ENCODE assay signal across 8 cellular contexts in the genomic region with DNA sequence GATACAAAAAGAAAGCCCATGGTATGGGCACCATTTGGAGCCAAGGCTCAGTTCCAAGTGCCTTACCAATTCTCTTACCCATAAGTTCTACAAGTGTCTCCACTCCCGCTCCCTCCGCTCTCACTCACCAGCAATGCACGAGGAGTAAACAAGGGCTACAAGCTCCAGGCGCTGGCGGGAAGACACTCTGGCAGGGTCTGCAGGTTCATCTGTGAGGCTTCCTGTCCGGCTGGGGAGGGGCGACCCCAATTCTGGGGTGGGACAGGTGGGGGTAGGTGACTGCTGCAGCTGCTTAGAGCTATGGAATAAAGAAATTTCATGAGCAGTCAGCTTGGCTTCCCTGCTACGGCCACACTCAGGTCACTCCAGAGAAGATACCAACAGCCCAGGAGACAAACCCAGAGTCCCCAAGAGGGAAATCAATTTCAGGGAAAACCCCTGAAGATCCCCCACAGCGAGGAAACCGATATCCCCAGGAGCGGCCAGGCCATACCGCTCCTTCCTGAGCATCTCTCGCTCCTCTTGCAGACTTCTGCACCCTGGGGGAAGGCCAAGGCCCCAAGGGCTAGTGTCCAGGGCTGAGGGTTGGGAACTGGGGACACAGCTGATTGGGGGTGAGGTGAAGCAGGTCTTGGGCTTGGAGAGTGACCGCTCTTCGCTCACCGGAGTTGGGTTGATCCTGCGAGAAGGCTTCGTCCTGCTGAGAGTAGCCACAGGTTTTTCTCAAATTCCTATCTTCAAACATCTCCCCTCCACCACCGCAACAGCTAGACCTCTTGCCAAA. TPM values are rescaled to one million over a fixed set of nuclear protein-coding genes. Genes with fewer than 3 reads are reported as not detected.
DNase-seq lines count a peak whose midpoint lies in the region; ATAC-seq, FAIRE-seq and TF ChIP-seq lines count a peak whose summit lies in the region.

No MANE protein-coding gene starts in this region.

- no peak for TF ChIP-seq POLR2A in endothelial cell of umbilical vein (IDR thresholded peaks at IDR 0.05; ENCODE audit: low read depth, low read length)

- peaks cover 37% of the 10 kb centered on the region for H3K36me3 Mint-ChIP-seq in CD8-positive, alpha-beta T cell

- H3K9ac ChIP-seq in OCI-LY3 (ENCODE audit: low read length) (peak overlapping the region; percentile 86), endothelial cell of umbilical vein (replicated peaks; ENCODE audit: extremely low read depth, insufficient read depth, low read length) (peak overlapping the region; percentile 73)

- no peak overlapping the region for H3K27ac ChIP-seq in CD8-positive, alpha-beta T cell (ENCODE audit: low read depth, low read length)
- H3K27ac ChIP-seq in OCI-LY3 (ENCODE audit: low read length) (no peak overlapping the region), endothelial cell of umbilical vein (ENCODE audit: insufficient read depth, low read depth, low read length) (no peak overlapping the region), neutrophil (no peak overlapping the region)

- peak overlapping the region; percentile 32 for H3K27ac Mint-ChIP-seq in CD8-positive, alpha-beta T cell

- POLR2A ChIA-PET in CD8-positive, alpha-beta T cell (lab: Charles Lee): no interaction called here
- POLR2A ChIA-PET in endothelial cell of umbilical vein (lab: Charles Lee): no interaction called here

- peaks cover 4% of the 10 kb centered on the region; the same call in 1 of the 2 replicates for H4K20me1 ChIP-seq in OCI-LY3 (ENCODE audit: insufficient read depth, low read length)
- no peaks in the 10 kb centered on the region for H4K20me1 ChIP-seq in endothelial cell of umbilical vein (replicated peaks; ENCODE audit: control insufficient read depth, extremely low read depth, insufficient read depth, low read length)

- intact Hi-C loops in CD8-positive, alpha-beta T cell (cut with DNase I, micrococcal nuclease): loop anchor here (2.0 to 10.0 kb wide), 7 partner anchors 158 to 531 kb away; partner anchors contain the start of genes GANC (in 2 of the 2), STARD9 (in 2 of the 2), TMEM87A (in 2 of the 2) and ZNF106 (in 2 of the 2)
- intact Hi-C loops in endothelial cell of umbilical vein (cut with micrococcal nuclease): loop anchor here (1.0 kb wide), 1 partner anchor 191 kb away; no protein-coding TSS in a partner anchor
- intact Hi-C loops in posterior vena cava (cut with DNase I): loop anchor here in 1 of 2 donors (10.0 kb wide), 1 partner anchor 189 kb away; the partner anchor contains the start of gene TTBK2

- dilution Hi-C loops in endothelial cell of umbilical vein (cut with MboI; ENCODE audit: extremely low pct_ligation_motif_present, low sequenced_read_pairs): no loop called here

- no peak for DNase-seq in CD8-positive, alpha-beta T cell
- DNase-seq in endothelial cell of umbilical vein (ENCODE audit: low read depth, low spot score) (no peak), RPMI8226 (no peak), posterior vena cava (ENCODE audit: low spot score) (no peak)

- no peaks in the 10 kb centered on the region for H3K27me3 ChIP-seq in CD8-positive, alpha-beta T cell (ENCODE audit: insufficient read depth, low read length)
- H3K27me3 ChIP-seq in OCI-LY3 (ENCODE audit: low read depth, low read length) (no peaks in the 10 kb centered on the region), endothelial cell of umbilical vein (ENCODE audit: control insufficient read depth in 2 of 2, insufficient read depth in 2 of 2, low read length in 2 of 2) (no peaks in the 10 kb centered on the region), neutrophil (no peaks in the 10 kb centered on the region)

- H3K36me3 ChIP-seq in CD8-positive, alpha-beta T cell (ENCODE audit: insufficient read depth, low read length): peaks cover 30% of the 10 kb centered on the region
- H3K36me3 ChIP-seq in OCI-LY3 (replicated peaks; ENCODE audit: low read depth, low read length) (peaks cover 33% of the 10 kb centered on the region), endothelial cell of umbilical vein (ENCODE audit: control insufficient read depth in 2 of 2, extremely low read depth in 1 of 2, insufficient read depth in 2 of 2, low read length in 2 of 2) (peaks cover 10 to 28% of the 10 kb centered on the region in 2 experiments), neutrophil (peaks cover 38% of the 10 kb centered on the region)

- H2AFZ ChIP-seq in OCI-LY3 (ENCODE audit: low read depth, low read length) (no peak overlapping the region), endothelial cell of umbilical vein (ENCODE audit: low read depth, low read length) (no peak overlapping the region)

- no peaks in the 10 kb centered on the region for H3K9me3 Mint-ChIP-seq in CD8-positive, alpha-beta T cell

- H3K9me3 ChIP-seq in CD8-positive, alpha-beta T cell (ENCODE audit: low read length): no peaks in the 10 kb centered on the region
- H3K9me3 ChIP-seq in OCI-LY3 (ENCODE audit: insufficient read depth, low read length) (no peaks in the 10 kb centered on the region), endothelial cell of umbilical vein (replicated peaks; ENCODE audit: control insufficient read depth, insufficient read depth, low read length) (no peaks in the 10 kb centered on the region), neutrophil (no peaks in the 10 kb centered on the region)

- peak overlapping the region; percentile 93 for H3K4me2 ChIP-seq in OCI-LY3 (ENCODE audit: low read length)
- peak overlapping the region; percentile 83 for H3K4me2 ChIP-seq in endothelial cell of umbilical vein (ENCODE audit: insufficient read depth, low read length)

- H3K27me3 Mint-ChIP-seq in CD8-positive, alpha-beta T cell (ENCODE audit: low read depth): no peaks in the 10 kb centered on the region

- H3K4me1 Mint-ChIP-seq in CD8-positive, alpha-beta T cell (ENCODE audit: low read depth): peaks cover 22% of the 10 kb centered on the region

- no peaks in the 10 kb centered on the region for H3K9me1 ChIP-seq in endothelial cell of umbilical vein (replicated peaks; ENCODE audit: control insufficient read depth, extremely low read depth, insufficient read depth, low read length)

- H3K79me2 ChIP-seq in OCI-LY3 (ENCODE audit: low read length) (peaks cover 18% of the 10 kb centered on the region), endothelial cell of umbilical vein (ENCODE audit: control insufficient read depth, insufficient read depth, low read length) (peaks cover 9% of the 10 kb centered on the region)

- CTCF ChIA-PET in CD8-positive, alpha-beta T cell (lab: Charles Lee): interaction anchor here (4.4 kb wide), 1 partner anchor 191 kb away, joined by 16 read pairs; no protein-coding TSS in a partner anchor
- CTCF ChIA-PET in endothelial cell of umbilical vein (lab: Charles Lee): interaction anchor here (0.8 to 5.5 kb wide), 2 partner anchors 32 to 192 kb away, joined by 3 to 67 read pairs; no protein-coding TSS in a partner anchor

- FAIRE-seq in endothelial cell of umbilical vein (lab: Jason Lieb, UNC): no peak

- peak overlapping the region; percentile 78 for H3K4me3 ChIP-seq in CD8-positive, alpha-beta T cell (ENCODE audit: low read depth, low read length)
- H3K4me3 ChIP-seq in OCI-LY3 (ENCODE audit: low read length): peak overlapping the region; percentile 95
- peak overlapping the region; percentile 47 to 98 (median 71) for H3K4me3 ChIP-seq in endothelial cell of umbilical vein (replicated peaks in 1 of 3; ENCODE audit: insufficient read depth in 1 of 3, low read depth in 1 of 3, low read length in 3 of 3)
- H3K4me3 ChIP-seq in neutrophil (ENCODE audit: low read depth in 1 of 2, low read length in 1 of 2): peak overlapping the region; percentile 77 to 92

- no peak for ATAC-seq in CD8-positive, alpha-beta T cell
- ATAC-seq in HG02588 (IDR thresholded peaks at IDR 0.05; ENCODE audit: unreplicated experiment) (no peak), GM18870 (IDR thresholded peaks at IDR 0.05; ENCODE audit: unreplicated experiment) (no peak)

- no peak for TF ChIP-seq CTCF in CD8-positive, alpha-beta T cell (IDR thresholded peaks at IDR 0.05)
- TF ChIP-seq CTCF in OCI-LY3 (IDR thresholded peaks at IDR 0.05; ENCODE audit: low read depth, low read length) (no peak), endothelial cell of umbilical vein (IDR thresholded peaks at IDR 0.05; ENCODE audit: extremely low read depth in 1 of 2, insufficient read depth in 1 of 2, low read depth in 1 of 2, low read length in 2 of 2) (no peak), neutrophil (IDR thresholded peaks at IDR 0.05) (no peak)

- peak overlapping the region; percentile 79 for H3K4me3 Mint-ChIP-seq in CD8-positive, alpha-beta T cell

- BruUV-seq in endothelial cell of umbilical vein (replicated peaks; lab: Mats Ljungman, UMichigan): TSS peak; percentile 26

- H3K4me1 ChIP-seq in CD8-positive, alpha-beta T cell (ENCODE audit: insufficient read depth, low read length): peaks cover 14% of the 10 kb centered on the region
- H3K4me1 ChIP-seq in OCI-LY3 (ENCODE audit: low read length): peaks cover 27% of the 10 kb centered on the region
- peaks cover 11% of the 10 kb centered on the region for H3K4me1 ChIP-seq in endothelial cell of umbilical vein (ENCODE audit: control insufficient read depth, extremely low read depth, insufficient read depth, low read length)
- H3K4me1 ChIP-seq in neutrophil (ENCODE audit: control insufficient read depth in 1 of 2, insufficient read depth in 1 of 2, low read depth in 1 of 2, low read length in 1 of 2): peaks cover 13 to 14% of the 10 kb centered on the region in 2 experiments

TF ChIP-seq in endothelial cell of umbilical vein, 7 proteins besides CTCF, POLR2A, EP300 and RAD21:
- no peak for TF ChIP-seq EZH2 (IDR thresholded peaks at IDR 0.05; ENCODE audit: borderline replicate concordance, low read depth, low read length, severe bottlenecking)
- no peak for TF ChIP-seq JUN (IDR thresholded peaks at IDR 0.05; ENCODE audit: borderline replicate concordance, insufficient read depth, insufficient read length, low read depth)
- TF ChIP-seq MYC (IDR thresholded peaks at IDR 0.05; ENCODE audit: low read depth, low read length): no peak
TF ChIP-seq in endothelial cell of umbilical vein: peak in this region for 0.

RNA-seq across cellular contexts. Expression of gene CDAN1, which starts 1.4 kb away (rescaled TPM):
- total RNA-seq in CD8-positive, alpha-beta T cell: 10 to 100 TPM; 23.9 to 24.0 TPM
- total RNA-seq in endothelial cell of umbilical vein (23.4 and 25.9 TPM in 2 replicates), posterior vena cava (10 to 100 TPM in 1 of 2 donors, 1 to 10 TPM in 1; 7.2 to 10.3 TPM)
- 6.5 and 7.2 TPM in 2 replicates for polyA plus RNA-seq in endothelial cell of umbilical vein
- 6.2 and 6.3 TPM in 2 replicates for polyA plus RNA-seq in endothelial cell of umbilical vein (2011; cell fraction: cytosol; rRNA removed)
- 23.9 and 26.1 TPM in 2 replicates for polyA plus RNA-seq in endothelial cell of umbilical vein (2011; cell fraction: nucleus; rRNA removed)
- 7.7 and 8.9 TPM in 2 replicates for polyA plus RNA-seq in endothelial cell of umbilical vein (2012)
- 11.1 and 12.8 TPM in 2 replicates for polyA minus RNA-seq in endothelial cell of umbilical vein
- 7.1 TPM for polyA minus RNA-seq in endothelial cell of umbilical vein (2011; cell fraction: cytosol; rRNA and poly(A)+ RNA removed)
- polyA minus RNA-seq in endothelial cell of umbilical vein (2011; cell fraction: nucleus; rRNA and poly(A)+ RNA removed): 8.8 and 9.4 TPM in 2 replicates
